Comparison of ENCODE assay signal across 28 cellular contexts in genomic region chr6:159879829-159880228, GRCh38. TPM values are rescaled to one million over a fixed set of nuclear protein-coding genes. Genes with fewer than 3 reads are reported as not detected.
"Had no signal": no experiment of that assay in that cellular context is flagged by ENCODE, and none has a peak within 500 bp of the region (broad histone marks: within the 10 kb centered on the region; RNA-seq: fewer than 3 reads in every experiment).

No MANE protein-coding gene starts in this region.

- H3K27me3 Mint-ChIP-seq: activated naive CD4-positive, alpha-beta T cell treated with anti-CD3 and anti-CD28 coated beads, Interleukin-2, amount 50 U/mL, for 24 hours had no signal

- H3K36me3 Mint-ChIP-seq: activated CD4-positive, alpha-beta memory T cell treated with anti-CD3 and anti-CD28 coated beads for 36 hours; activated naive CD4-positive, alpha-beta T cell treated with anti-CD3 and anti-CD28 coated beads, Interleukin-2, amount 50 U/mL, for 24 hours had no signal

- H3K27ac Mint-ChIP-seq: activated CD4-positive, alpha-beta memory T cell treated with anti-CD3 and anti-CD28 coated beads for 36 hours; activated CD4-positive, alpha-beta T cell treated with anti-CD3 and anti-CD28 coated beads, Interleukin-2, amount 10 ng/mL, durations not matched to agents 7 days and 5 days; activated naive CD4-positive, alpha-beta T cell treated with anti-CD3 and anti-CD28 coated beads, Interleukin-2, amount 50 U/mL, for 24 hours; activated T-cell treated with anti-CD3 and anti-CD28 coated beads, Interleukin-2, amount 50 U/mL, for 24 hours; activated T-helper 1 cell treated with anti-CD3 and anti-CD28 coated beads, Interleukin-12 subunit alpha, Interleukin-12 subunit beta, Interleukin-2, Interleukin-4 antibody, amounts not matched to agents 30 ng/mL and 10 ng/mL and 1 ng/mL, durations not matched to agents 14 hours and 24 hours and 36 hours; T-helper 17 cell had no signal

- H3K9me3 Mint-ChIP-seq: activated CD4-positive, alpha-beta memory T cell treated with anti-CD3 and anti-CD28 coated beads for 36 hours; activated CD4-positive, alpha-beta T cell treated with anti-CD3 and anti-CD28 coated beads, Interleukin-2, amount 10 ng/mL, durations not matched to agents 7 days and 5 days; activated naive CD4-positive, alpha-beta T cell treated with anti-CD3 and anti-CD28 coated beads, Interleukin-2, amount 50 U/mL, for 24 hours; activated T-cell treated with anti-CD3 and anti-CD28 coated beads, Interleukin-2, amount 50 U/mL, for 24 hours; activated T-helper 1 cell treated with anti-CD3 and anti-CD28 coated beads, Interleukin-12 subunit alpha, Interleukin-12 subunit beta, Interleukin-2, Interleukin-4 antibody, amounts not matched to agents 30 ng/mL and 10 ng/mL and 1 ng/mL, durations not matched to agents 14 hours and 24 hours and 36 hours had no signal

- H3K4me3 Mint-ChIP-seq: activated CD4-positive, alpha-beta memory T cell treated with anti-CD3 and anti-CD28 coated beads for 36 hours; activated CD4-positive, alpha-beta T cell treated with anti-CD3 and anti-CD28 coated beads, Interleukin-2, amount 10 ng/mL, durations not matched to agents 7 days and 5 days; activated naive CD4-positive, alpha-beta T cell treated with anti-CD3 and anti-CD28 coated beads, Interleukin-2, amount 50 U/mL, for 24 hours; activated T-cell treated with anti-CD3 and anti-CD28 coated beads, Interleukin-2, amount 50 U/mL, for 24 hours; activated T-helper 1 cell treated with anti-CD3 and anti-CD28 coated beads, Interleukin-12 subunit alpha, Interleukin-12 subunit beta, Interleukin-2, Interleukin-4 antibody, amounts not matched to agents 30 ng/mL and 10 ng/mL and 1 ng/mL, durations not matched to agents 14 hours and 24 hours and 36 hours; T-helper 17 cell had no signal

- DNase-seq: activated CD4-positive, alpha-beta memory T cell treated with anti-CD3 and anti-CD28 coated beads for 36 hours; activated CD4-positive, alpha-beta T cell treated with anti-CD3 and anti-CD28 coated beads, Interleukin-2, amount 10 ng/mL, durations not matched to agents 7 days and 5 days; activated CD4-positive, CD25-positive, alpha-beta regulatory T cell; activated effector memory CD4-positive, alpha-beta T cell treated with Interleukin-2 at 50 U/mL for 16 hours; activated naive CD4-positive, alpha-beta T cell; activated T-cell treated with anti-CD3 and anti-CD28 coated beads, Interleukin-2, amount 50 U/mL, for 24 hours; aorta; central memory CD4-positive, alpha-beta T cell; NCI-H1436 treated with DMSO at 0.1 percent for 48 hours; NCI-H187 treated with DMSO at 0.1 percent for 48 hours; NCI-H2081 treated with DMSO at 0.1 percent for 48 hours; NCI-H446; NCI-H526; NCI-H774; NK-92 treated with Interleukin-12 subunit alpha and Interleukin-12 subunit beta, amount 100 ng/mL, for 24 hours; PC-3; SHP77; T-helper 17 cell; T-helper 9 cell had no signal

- ATAC-seq: PC-3, T-helper 17 cell had no signal

- FAIRE-seq: bronchial epithelial cell, RCC 7860, TTC549 had no signal

- H3K27ac ChIP-seq: KMS-11 had no signal

- H3K4me1 Mint-ChIP-seq: activated CD4-positive, alpha-beta T cell treated with anti-CD3 and anti-CD28 coated beads, Interleukin-2, amount 10 ng/mL, durations not matched to agents 7 days and 5 days; activated naive CD4-positive, alpha-beta T cell treated with anti-CD3 and anti-CD28 coated beads, Interleukin-2, amount 50 U/mL, for 24 hours; T-helper 17 cell had no signal

RNA-seq across cellular contexts. Expression of gene MAS1, which starts 11.0 kb away (rescaled TPM):
- total RNA-seq: activated CD4-positive, alpha-beta memory T cell treated with anti-CD3 and anti-CD28 coated beads for 36 hours; activated CD4-positive, alpha-beta T cell treated with anti-CD3 and anti-CD28 coated beads, Interleukin-2, amount 10 ng/mL, durations not matched to agents 7 days and 5 days; activated CD8-positive, alpha-beta memory T cell treated with anti-CD3 and anti-CD28 coated beads for 36 hours; activated T-helper 1 cell treated with anti-CD3 and anti-CD28 coated beads, Interleukin-12 subunit alpha, Interleukin-12 subunit beta, Interleukin-2, Interleukin-4 antibody, amounts not matched to agents 30 ng/mL and 10 ng/mL and 1 ng/mL, durations not matched to agents 14 hours and 24 hours and 36 hours; bronchial epithelial cell; MCF 10A; PC-3; SK-MEL-5; T-helper 17 cell had no signal
- polyA plus RNA-seq: aorta had no signal
